ENCODE assay signal across 18 cellular contexts in genomic region chr2:20612835-20613341, GRCh38. TPM values are rescaled to one million over a fixed set of nuclear protein-coding genes. Genes with fewer than 3 reads are reported as not detected.
DNase-seq lines count a peak whose midpoint lies in the region; ATAC-seq and TF ChIP-seq lines count a peak whose summit lies in the region.
"Had no signal": no experiment of that assay in that cellular context is flagged by ENCODE, and none has a peak within 500 bp of the region (broad histone marks: within the 10 kb centered on the region; RNA-seq: fewer than 3 reads in every experiment).

No MANE protein-coding gene starts in this region.

- H3K4me3 Mint-ChIP-seq in activated T-cell treated with anti-CD3 and anti-CD28 coated beads, Interleukin-2, amount 50 U/mL, for 72 hours, result no peak overlapping the region
- H3K4me3 Mint-ChIP-seq: CD8-positive, alpha-beta memory T cell; T-helper 1 cell treated with Interleukin-12 subunit alpha and Interleukin-12 subunit beta and Interleukin-4 antibody, amounts not matched to agents 30 μg/mL and 1 μg/mL, for 36 hours had no signal

- 88 to 90% methylated on average over 5 of the region's 5 CpGs for WGBS in esophagus, 2 donors

- DNase-seq in Peyer's patch (peak in 1 of 3 donors; percentile 28), mesenteric fat pad (ENCODE audit: low spot score) (peak; percentile 39), NCI-H1694 (lab: John Stamatoyannopoulos, UW) (no peak)
- no peak for DNase-seq in activated T-cell treated with anti-CD3 and anti-CD28 coated beads, Interleukin-2, amount 50 U/mL, for 72 hours
- DNase-seq: activated CD4-positive, alpha-beta T cell treated with anti-CD3 and anti-CD28 coated beads, Interleukin-2, amount 50 U/mL, for 48 hours; Karpas-422; OCI-M1 had no signal

- H3K27me3 Mint-ChIP-seq in activated T-cell treated with anti-CD3 and anti-CD28 coated beads, Interleukin-2, amount 50 U/mL, for 72 hours (ENCODE audit: low read depth), result no peaks in the 10 kb centered on the region
- H3K27me3 Mint-ChIP-seq: CD8-positive, alpha-beta memory T cell had no signal

- H3K27ac ChIP-seq in Peyer's patch (peak overlapping the region in 3 of 4 donors; percentile 31 to 97 (median 41)), esophagus (ENCODE audit: low read depth in 2 of 2, low read length in 1 of 2) (peak overlapping the region; percentile 33 to 54), subcutaneous abdominal adipose tissue (ENCODE audit: low read depth, low read length) (peak overlapping the region; percentile 99)
- H3K27ac ChIP-seq: VCaP had no signal

- no peak for ATAC-seq in GM21526 (IDR thresholded peaks at IDR 0.05; ENCODE audit: low FRiP score, unreplicated experiment)
- ATAC-seq in activated T-cell treated with anti-CD3 and anti-CD28 coated beads, Interleukin-2, amount 50 U/mL, for 72 hours (replicated peaks in 1 of 2), result no peak
- ATAC-seq in HG02938 (IDR thresholded peaks at IDR 0.05; ENCODE audit: unreplicated experiment), result no peak
- ATAC-seq: left lobe of liver had no signal

- H3K36me3 Mint-ChIP-seq in activated T-cell treated with anti-CD3 and anti-CD28 coated beads, Interleukin-2, amount 50 U/mL, for 72 hours (ENCODE audit: insufficient read depth in 2 of 2), result peaks cover under 1 to 3% of the 10 kb centered on the region in 2 donors

- no peaks in the 10 kb centered on the region for H3K36me3 ChIP-seq in Peyer's patch
- H3K36me3 ChIP-seq in esophagus (ENCODE audit: control insufficient read depth in 2 of 2, insufficient read depth in 2 of 2, low read length in 1 of 2), result no peaks in the 10 kb centered on the region
- H3K36me3 ChIP-seq in subcutaneous abdominal adipose tissue (ENCODE audit: control insufficient read depth in 5 of 5, insufficient read depth in 5 of 5, low read length in 5 of 5), result no peaks in the 10 kb centered on the region
- H3K36me3 ChIP-seq: HAP-1, vagina had no signal

- H3K9ac ChIP-seq in subcutaneous abdominal adipose tissue (ENCODE audit: low read length in 5 of 5), result peak overlapping the region in 1 of 5 donors; percentile 31

- no peak for TF ChIP-seq POLR2A in Peyer's patch (IDR thresholded peaks at IDR 0.05)

- TF ChIP-seq CTCF in Peyer's patch (IDR thresholded peaks at IDR 0.05), result no peak

- peaks cover 0 to 33% (median 3%) of the 10 kb centered on the region in 4 donors for H3K4me1 ChIP-seq in Peyer's patch
- H3K4me1 ChIP-seq in esophagus (ENCODE audit: control insufficient read depth in 2 of 2, insufficient read depth in 2 of 2, low read length in 1 of 2), result peaks cover 5 to 23% of the 10 kb centered on the region in 2 donors
- peaks cover 51 to 94% (median 92%) of the 10 kb centered on the region in 5 donors for H3K4me1 ChIP-seq in subcutaneous abdominal adipose tissue (ENCODE audit: control insufficient read depth in 5 of 5, insufficient read depth in 5 of 5, low read length in 5 of 5)
- H3K4me1 ChIP-seq: HAP-1 had no signal

- H3K27ac Mint-ChIP-seq in activated T-cell treated with anti-CD3 and anti-CD28 coated beads, Interleukin-2, amount 50 U/mL, for 72 hours, result no peak overlapping the region
- H3K27ac Mint-ChIP-seq: CD8-positive, alpha-beta memory T cell; T-helper 1 cell treated with Interleukin-12 subunit alpha and Interleukin-12 subunit beta and Interleukin-4 antibody, amounts not matched to agents 30 μg/mL and 1 μg/mL, for 36 hours had no signal

- H3K9me3 Mint-ChIP-seq in activated T-cell treated with anti-CD3 and anti-CD28 coated beads, Interleukin-2, amount 50 U/mL, for 72 hours, result peaks cover 0 to under 1% of the 10 kb centered on the region in 2 donors
- H3K9me3 Mint-ChIP-seq: T-helper 1 cell treated with Interleukin-12 subunit alpha and Interleukin-12 subunit beta and Interleukin-4 antibody, amounts not matched to agents 30 μg/mL and 1 μg/mL, for 36 hours had no signal

- H3K4me1 Mint-ChIP-seq in activated T-cell treated with anti-CD3 and anti-CD28 coated beads, Interleukin-2, amount 50 U/mL, for 72 hours (ENCODE audit: low read depth), result no peaks in the 10 kb centered on the region
- H3K4me1 Mint-ChIP-seq: CD8-positive, alpha-beta memory T cell had no signal

- no peak overlapping the region for H3K4me3 ChIP-seq in Peyer's patch
- H3K4me3 ChIP-seq in esophagus (ENCODE audit: low read depth in 1 of 2, low read length in 2 of 2), result no peak overlapping the region
- H3K4me3 ChIP-seq in subcutaneous abdominal adipose tissue (ENCODE audit: low read depth in 1 of 5, low read length in 5 of 5), result no peak overlapping the region
- H3K4me3 ChIP-seq: HAP-1, vagina had no signal

- no peaks in the 10 kb centered on the region for H3K9me3 ChIP-seq in Peyer's patch
- no peaks in the 10 kb centered on the region for H3K9me3 ChIP-seq in esophagus (ENCODE audit: control insufficient read depth in 2 of 2, insufficient read depth in 1 of 2, low read depth in 1 of 2, low read length in 1 of 2)
- H3K9me3 ChIP-seq in subcutaneous abdominal adipose tissue (ENCODE audit: control insufficient read depth in 5 of 5, low read length in 5 of 5), result no peaks in the 10 kb centered on the region
- H3K9me3 ChIP-seq: HAP-1, vagina had no signal

- H3K27me3 ChIP-seq in Peyer's patch, result no peaks in the 10 kb centered on the region
- no peaks in the 10 kb centered on the region for H3K27me3 ChIP-seq in esophagus (ENCODE audit: control insufficient read depth in 1 of 2, insufficient read depth in 2 of 2, low read length in 2 of 2)
- H3K27me3 ChIP-seq in subcutaneous abdominal adipose tissue (ENCODE audit: control insufficient read depth in 5 of 5, insufficient read depth in 4 of 5, low read length in 5 of 5), result no peaks in the 10 kb centered on the region
- H3K27me3 ChIP-seq: vagina had no signal

RNA-seq across cellular contexts. Expression of gene HS1BP3, which starts 38.0 kb away (rescaled TPM):
- total RNA-seq in Peyer's patch, result 10 to 100 TPM; 33.1 to 63.0 (median 41.0) TPM
- polyA plus RNA-seq in esophagus, result 10 to 100 TPM; 12.2 to 13.4 TPM
- 28.8 TPM for total RNA-seq in mesenteric fat pad
- 10 to 100 TPM; 10.7 to 11.0 TPM for total RNA-seq in activated T-cell treated with anti-CD3 and anti-CD28 coated beads, Interleukin-2, amount 50 U/mL, for 72 hours

RNA-seq across cellular contexts. Expression of gene GDF7, which starts 54.1 kb away (rescaled TPM):
- total RNA-seq in Peyer's patch (1 to 10 TPM in 1 of 4 donors, under 1 TPM in 3; 0.09 to 1.7 (median 0.38) TPM), mesenteric fat pad (1.2 TPM)
- polyA plus RNA-seq in esophagus, result under 1 TPM; 0.56 to 0.59 TPM
- total RNA-seq in activated T-cell treated with anti-CD3 and anti-CD28 coated beads, Interleukin-2, amount 50 U/mL, for 72 hours, result under 1 TPM in 1 of 2 donors, not detected in 1; 0.07 TPM
- total RNA-seq: CD8-positive, alpha-beta memory T cell; HT-29 had no signal

Comparison
In these comparisons a context has a peak if more than half of its experiments do, and no peak if none do; other contexts are left out.
1. H3K27ac ChIP-seq: peak in every context shown above with its lines; median percentile 99 in subcutaneous abdominal adipose tissue; 44 in esophagus; 41 in Peyer's patch.